1 cellular context compared by ENCODE assay signal in genomic region chr4:23814606-23815005, GRCh38.
TF ChIP-seq lines count a peak whose summit lies in the region.

No MANE protein-coding gene starts in this region.

TF ChIP-seq in IMR-90, 13 proteins besides CTCF, POLR2A, EP300 and RAD21 (continued from another document):
- no peak for TF ChIP-seq USF2 (IDR thresholded peaks at IDR 0.05; ENCODE audit: low read depth, low read length)
- TF ChIP-seq CHD1 (IDR thresholded peaks at IDR 0.05; ENCODE audit: low read depth, low read length), result no peak
- TF ChIP-seq CEBPB (IDR thresholded peaks at IDR 0.05; ENCODE audit: low read depth, low read length), result no peak
- no peak for TF ChIP-seq MXI1 (IDR thresholded peaks at IDR 0.05; ENCODE audit: borderline replicate concordance, low read depth, low read length)
- no peak for TF ChIP-seq MAFK (IDR thresholded peaks at IDR 0.05; ENCODE audit: low read depth, low read length)
- no peak for TF ChIP-seq RCOR1 (IDR thresholded peaks at IDR 0.05; ENCODE audit: insufficient replicate concordance, low read length)
- no peak for TF ChIP-seq RFX5 (IDR thresholded peaks at IDR 0.05; ENCODE audit: low read depth, low read length)
- no peak for TF ChIP-seq NFE2L2 (IDR thresholded peaks at IDR 0.05; ENCODE audit: low read depth, low read length)
